1 cellular context compared by ENCODE assay signal in the genomic region with DNA sequence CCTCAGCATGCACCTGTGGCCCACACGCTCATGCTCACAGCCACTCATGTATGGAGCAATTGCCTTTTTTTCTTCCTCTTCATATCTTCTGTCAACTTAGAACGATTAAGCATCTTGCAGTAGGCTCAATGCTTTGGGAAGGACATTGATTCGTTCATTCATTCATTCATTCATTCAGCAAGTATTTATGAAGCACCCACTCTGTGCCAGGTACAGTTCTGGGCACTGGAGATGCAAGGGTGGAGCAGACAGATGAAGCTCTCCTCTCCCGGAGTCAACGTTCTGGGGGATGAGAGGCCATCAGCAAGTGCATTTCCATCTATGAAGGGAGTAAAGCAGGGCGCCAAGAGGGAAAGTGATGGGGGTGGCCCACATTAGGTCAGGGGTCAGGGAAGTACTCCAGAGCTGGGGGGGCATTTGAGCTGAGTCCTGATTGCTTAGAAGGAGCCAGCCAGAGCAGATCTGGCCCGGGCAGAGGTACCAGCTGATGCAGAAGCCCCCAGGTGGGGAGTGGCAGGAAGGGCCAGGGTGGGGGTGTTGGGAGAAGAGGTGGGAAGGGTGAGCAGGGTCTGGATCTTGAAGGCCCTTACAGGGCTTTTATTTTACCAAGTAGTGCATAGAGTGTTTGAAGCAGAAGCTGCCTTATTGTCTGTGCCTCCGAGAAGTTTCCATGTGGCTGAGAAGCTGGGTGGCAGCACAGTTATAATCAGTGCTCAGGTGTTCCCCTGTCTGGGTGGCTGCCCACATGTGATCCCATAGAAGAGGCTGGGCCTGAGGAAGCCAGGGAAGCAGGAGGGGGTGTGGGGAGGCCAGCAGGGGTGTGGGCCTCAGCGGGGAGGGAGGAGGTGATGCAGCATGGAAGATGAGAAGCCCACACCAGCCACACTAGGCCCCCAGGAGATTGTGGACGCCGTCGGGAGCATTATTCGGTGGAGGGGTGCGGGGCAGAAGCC.
TF ChIP-seq lines count a peak whose summit lies in the region.

No MANE protein-coding gene starts in this region.

TF ChIP-seq in GM12878, 131 proteins besides CTCF, POLR2A, EP300 and RAD21:
- TF ChIP-seq NBN (IDR thresholded peaks at IDR 0.05), result no peak
- TF ChIP-seq, protein P1, sequence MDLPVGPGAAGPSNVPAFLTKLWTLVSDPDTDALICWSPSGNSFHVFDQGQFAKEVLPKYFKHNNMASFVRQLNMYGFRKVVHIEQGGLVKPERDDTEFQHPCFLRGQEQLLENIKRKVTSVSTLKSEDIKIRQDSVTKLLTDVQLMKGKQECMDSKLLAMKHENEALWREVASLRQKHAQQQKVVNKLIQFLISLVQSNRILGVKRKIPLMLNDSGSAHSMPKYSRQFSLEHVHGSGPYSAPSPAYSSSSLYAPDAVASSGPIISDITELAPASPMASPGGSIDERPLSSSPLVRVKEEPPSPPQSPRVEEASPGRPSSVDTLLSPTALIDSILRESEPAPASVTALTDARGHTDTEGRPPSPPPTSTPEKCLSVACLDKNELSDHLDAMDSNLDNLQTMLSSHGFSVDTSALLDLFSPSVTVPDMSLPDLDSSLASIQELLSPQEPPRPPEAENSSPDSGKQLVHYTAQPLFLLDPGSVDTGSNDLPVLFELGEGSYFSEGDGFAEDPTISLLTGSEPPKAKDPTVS (IDR thresholded peaks at IDR 0.05; ENCODE audit: low read depth, low read length), result no peak
- peak; percentile 58 for TF ChIP-seq ZNF24 (IDR thresholded peaks at IDR 0.05)
- TF ChIP-seq IRF4 (IDR thresholded peaks at IDR 0.05; ENCODE audit: low read depth, low read length), result no peak
- TF ChIP-seq RB1 (IDR thresholded peaks at IDR 0.05; ENCODE audit: borderline replicate concordance), result no peak
- no peak for TF ChIP-seq SMC3 (IDR thresholded peaks at IDR 0.05; ENCODE audit: borderline replicate concordance, low read length)
- no peak for TF ChIP-seq SUZ12 (IDR thresholded peaks at IDR 0.05; ENCODE audit: unreplicated experiment)
- TF ChIP-seq PAX8 (IDR thresholded peaks at IDR 0.05), result no peak
TF ChIP-seq in GM12878: peak in this region for 1.
